ENCODE assay signal across 1 cellular context in the genomic region with DNA sequence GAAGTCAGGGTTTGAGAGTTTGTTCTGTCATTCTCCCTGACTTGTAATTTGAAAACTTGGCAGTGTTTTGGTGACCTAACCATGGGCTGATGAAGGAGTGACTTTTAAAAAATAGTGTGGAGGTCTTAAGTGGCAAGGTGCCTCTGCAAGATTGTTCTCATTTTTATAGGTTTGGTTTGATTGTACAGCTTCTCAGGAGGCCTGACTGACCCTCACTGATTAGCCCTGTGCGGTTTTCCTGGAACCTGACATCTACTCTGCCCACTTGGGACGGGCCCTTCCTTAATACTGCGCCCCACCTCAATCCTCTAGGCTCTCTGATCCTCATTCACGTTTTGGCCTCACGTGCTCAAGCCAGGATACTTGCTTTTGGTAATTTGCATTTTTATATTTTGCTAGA.
TF ChIP-seq lines count a peak whose summit lies in the region.

No MANE protein-coding gene starts in this region.

TF ChIP-seq in IMR-90, 13 proteins besides CTCF, POLR2A, EP300 and RAD21 (continued from another document):
- TF ChIP-seq RCOR1 (IDR thresholded peaks at IDR 0.05; ENCODE audit: insufficient replicate concordance, low read length) (no peak), RFX5 (IDR thresholded peaks at IDR 0.05; ENCODE audit: low read depth, low read length) (no peak), MAZ (IDR thresholded peaks at IDR 0.05; ENCODE audit: borderline replicate concordance, low read depth, low read length) (no peak), CHD1 (IDR thresholded peaks at IDR 0.05; ENCODE audit: low read depth, low read length) (no peak), MAFK (IDR thresholded peaks at IDR 0.05; ENCODE audit: low read depth, low read length) (no peak), SMC3 (IDR thresholded peaks at IDR 0.05; ENCODE audit: low read depth, low read length) (no peak), NFE2L2 (IDR thresholded peaks at IDR 0.05; ENCODE audit: low read depth, low read length) (no peak), MXI1 (IDR thresholded peaks at IDR 0.05; ENCODE audit: borderline replicate concordance, low read depth, low read length) (no peak), CEBPB (IDR thresholded peaks at IDR 0.05; ENCODE audit: low read depth, low read length) (no peak), BHLHE40 (IDR thresholded peaks at IDR 0.05; ENCODE audit: low read depth, low read length) (no peak), FOS (IDR thresholded peaks at IDR 0.05; ENCODE audit: low read depth, low read length) (no peak)
- TF ChIP-seq, protein P1, sequence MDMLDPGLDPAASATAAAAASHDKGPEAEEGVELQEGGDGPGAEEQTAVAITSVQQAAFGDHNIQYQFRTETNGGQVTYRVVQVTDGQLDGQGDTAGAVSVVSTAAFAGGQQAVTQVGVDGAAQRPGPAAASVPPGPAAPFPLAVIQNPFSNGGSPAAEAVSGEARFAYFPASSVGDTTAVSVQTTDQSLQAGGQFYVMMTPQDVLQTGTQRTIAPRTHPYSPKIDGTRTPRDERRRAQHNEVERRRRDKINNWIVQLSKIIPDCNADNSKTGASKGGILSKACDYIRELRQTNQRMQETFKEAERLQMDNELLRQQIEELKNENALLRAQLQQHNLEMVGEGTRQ (IDR thresholded peaks at IDR 0.05; ENCODE audit: low read depth, low read length), result no peak
TF ChIP-seq in IMR-90: peak in this region for 0.
